12 cellular contexts compared by ENCODE assay signal in the genomic region with DNA sequence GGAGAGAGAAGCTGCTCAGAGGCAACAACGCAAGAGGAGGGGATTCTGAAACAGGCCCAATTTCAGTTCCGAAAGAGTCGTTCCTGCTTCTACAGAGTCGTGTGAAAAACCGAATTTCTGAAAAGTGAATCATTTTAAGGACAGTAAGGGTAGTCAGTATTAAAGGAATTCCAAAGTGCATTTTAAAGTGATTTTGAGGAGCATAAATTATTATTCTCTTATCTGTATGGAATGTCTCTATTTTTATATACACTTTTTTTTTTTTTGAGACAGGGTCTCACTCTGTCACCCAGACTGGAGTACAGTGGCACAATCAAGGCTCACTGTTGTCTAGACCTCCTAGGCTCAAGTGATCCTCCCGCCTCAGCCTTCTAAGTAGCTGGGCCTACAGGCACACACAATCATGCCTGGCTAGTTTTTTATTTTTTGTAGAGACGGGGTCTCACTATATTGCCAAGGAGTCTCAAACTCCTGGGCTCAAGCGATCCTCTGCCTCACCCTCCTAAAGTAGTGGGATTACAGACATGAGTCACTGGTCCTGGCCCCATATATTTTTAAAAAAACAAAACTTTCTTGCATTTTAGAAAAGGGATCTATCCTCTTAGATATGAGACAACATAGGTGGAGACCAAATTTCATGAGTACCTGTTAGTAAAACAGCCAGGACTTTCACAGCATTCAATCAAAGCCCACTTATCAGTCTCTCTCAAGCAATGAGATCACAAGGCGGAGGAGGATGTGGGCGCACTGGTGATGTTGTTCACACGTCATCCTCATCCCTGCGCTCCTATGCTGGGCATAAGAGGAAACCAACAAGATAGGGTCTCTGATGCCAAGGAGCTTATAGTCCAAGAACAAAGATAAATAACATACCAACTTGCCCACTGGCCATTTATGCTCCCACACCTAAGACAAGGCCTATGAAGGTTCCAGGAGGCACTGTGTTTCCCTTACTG. TPM values are rescaled to one million over a fixed set of nuclear protein-coding genes. Genes with fewer than 3 reads are reported as not detected.
DNase-seq lines count a peak whose midpoint lies in the region; ATAC-seq, FAIRE-seq and TF ChIP-seq lines count a peak whose summit lies in the region.
"Had no signal": no experiment of that assay in that cellular context is flagged by ENCODE, and none has a peak within 500 bp of the region (broad histone marks: within the 10 kb centered on the region; RNA-seq: fewer than 3 reads in every experiment).

No MANE protein-coding gene starts in this region.

- H3K27me3 ChIP-seq in CD8-positive, alpha-beta T cell (ENCODE audit: insufficient read depth, low read length): no peaks in the 10 kb centered on the region
- H3K27me3 ChIP-seq: BLaER1 treated with 17β-estradiol and CSF1 and Interleukin-3, amounts not matched to agents 10 nM and 100 nM; vagina had no signal

- no peaks in the 10 kb centered on the region for H3K36me3 ChIP-seq in CD8-positive, alpha-beta T cell (ENCODE audit: insufficient read depth, low read length)

- no peaks in the 10 kb centered on the region for H3K9me3 Mint-ChIP-seq in CD8-positive, alpha-beta T cell
- H3K9me3 Mint-ChIP-seq in T-cell (no peaks in the 10 kb centered on the region), CD14-positive monocyte (peaks cover 0 to 1% (median 0%) of the 10 kb centered on the region in 7 donors)

- POLR2A ChIA-PET in CD8-positive, alpha-beta T cell (lab: Charles Lee): interaction anchor here (0.9 to 1.5 kb wide), 4 partner anchors 14 to 85 kb away, joined by 3 to 10 read pairs (median 6); no protein-coding TSS in a partner anchor
- POLR2A ChIA-PET in T-cell (lab: Charles Lee): interaction anchor here in 1 of 2 donors (0.6 to 1.0 kb wide), 2 partner anchors 13 to 17 kb away, joined by 3 to 5 read pairs; no protein-coding TSS in a partner anchor

- peak; percentile 83 for ATAC-seq in CD8-positive, alpha-beta T cell
- ATAC-seq in T-cell (replicated peaks in 1 of 4): peak; percentile 60 to 95 (median 82)
- peak; percentile 46 for ATAC-seq in omental fat pad (ENCODE audit: low FRiP score)
- ATAC-seq: right cardiac atrium had no signal

- no peak overlapping the region for H3K4me3 Mint-ChIP-seq in CD8-positive, alpha-beta T cell
- peak overlapping the region in 1 of 3 donors; percentile 23 for H3K4me3 Mint-ChIP-seq in T-cell
- H3K4me3 Mint-ChIP-seq in CD14-positive monocyte: no peak overlapping the region

- H3K36me3 Mint-ChIP-seq in CD8-positive, alpha-beta T cell: peaks cover 57% of the 10 kb centered on the region
- H3K36me3 Mint-ChIP-seq in T-cell: peaks cover 44% of the 10 kb centered on the region
- H3K36me3 Mint-ChIP-seq in CD14-positive monocyte: peaks cover 49 to 61% of the 10 kb centered on the region in 2 donors

- TF ChIP-seq CTCF in CD8-positive, alpha-beta T cell (IDR thresholded peaks at IDR 0.05): no peak
- TF ChIP-seq CTCF in omental fat pad (IDR thresholded peaks at IDR 0.05) (no peak), CD14-positive monocyte (IDR thresholded peaks at IDR 0.05) (no peak)

- FAIRE-seq in RCC 7860 (lab: Jason Lieb, UNC): no peak

- no peaks in the 10 kb centered on the region for H3K27me3 Mint-ChIP-seq in CD8-positive, alpha-beta T cell (ENCODE audit: low read depth)
- H3K27me3 Mint-ChIP-seq in T-cell: no peaks in the 10 kb centered on the region
- no peaks in the 10 kb centered on the region for H3K27me3 Mint-ChIP-seq in CD14-positive monocyte (ENCODE audit: low read depth in 3 of 3)

- H3K9me3 ChIP-seq in CD8-positive, alpha-beta T cell (ENCODE audit: low read length): no peaks in the 10 kb centered on the region
- H3K9me3 ChIP-seq: vagina had no signal

- H3K27ac Mint-ChIP-seq in CD8-positive, alpha-beta T cell: peak overlapping the region; percentile 87
- H3K27ac Mint-ChIP-seq in T-cell: peak overlapping the region; percentile 71 to 77
- H3K27ac Mint-ChIP-seq in CD14-positive monocyte: no peak overlapping the region

- H3K4me1 Mint-ChIP-seq in CD8-positive, alpha-beta T cell (ENCODE audit: low read depth): peaks cover 55% of the 10 kb centered on the region
- H3K4me1 Mint-ChIP-seq in T-cell: peaks cover 53 to 56% (median 55%) of the 10 kb centered on the region in 3 donors
- peaks cover 2% of the 10 kb centered on the region for H3K4me1 Mint-ChIP-seq in CD14-positive monocyte

- peak in 5 of 7 experiments; percentile 22 to 82 (median 60) for DNase-seq in CD8-positive, alpha-beta T cell
- DNase-seq in T-cell (peak in 33 of 34 experiments; percentile 12 to 79 (median 53)), omental fat pad (ENCODE audit: low spot score) (no peak), RCC 7860 (ENCODE audit: low spot score) (no peak), iPS-NIHi7 (ENCODE audit: extremely low spot score) (no peak), CD14-positive monocyte (ENCODE audit: low spot score) (no peak), NCI-H1930 (lab: John Stamatoyannopoulos, UW) (no peak)
- peak; percentile 38 for DNase-seq in activated naive CD4-positive, alpha-beta T cell treated with anti-CD3 and anti-CD28 coated beads, Interleukin-2, amount 50 U/mL, for 16 hours
- DNase-seq: NCI-H187 treated with DMSO at 0.1 percent for 48 hours, right cardiac atrium had no signal

- no peak overlapping the region for H3K4me3 ChIP-seq in CD8-positive, alpha-beta T cell (ENCODE audit: low read depth, low read length)
- H3K4me3 ChIP-seq: BLaER1 treated with 17β-estradiol and CSF1 and Interleukin-3, amounts not matched to agents 10 nM and 100 nM; vagina had no signal

- peaks cover 44% of the 10 kb centered on the region for H3K4me1 ChIP-seq in CD8-positive, alpha-beta T cell (ENCODE audit: insufficient read depth, low read length)

- peak overlapping the region; percentile 26 for H3K27ac ChIP-seq in CD8-positive, alpha-beta T cell (ENCODE audit: low read depth, low read length)
- H3K27ac ChIP-seq: BLaER1 treated with 17β-estradiol and CSF1 and Interleukin-3, amounts not matched to agents 10 nM and 100 nM; vagina had no signal

- intact Hi-C loops in CD8-positive, alpha-beta T cell (cut with DNase I, micrococcal nuclease): loop anchor here (1.0 kb wide), 1 partner anchor 16 kb away; no protein-coding TSS in a partner anchor
- intact Hi-C loops in CD14-positive monocyte (cut with micrococcal nuclease): no loop called here

- CTCF ChIA-PET in CD8-positive, alpha-beta T cell (lab: Charles Lee): interaction anchor here (1.0 to 11.5 kb wide), 6 partner anchors 13 to 194 kb away, joined by 3 to 240 read pairs (median 6); partner anchors contain the start of gene HIC1
- CTCF ChIA-PET in T-cell (lab: Charles Lee): interaction anchor here (0.6 to 1.0 kb wide), 3 partner anchors 14 to 86 kb away, joined by 3 to 7 read pairs (median 3); partner anchors contain the start of gene TSR1 (in 1 of the 2)

RNA-seq across cellular contexts. Expression of gene SMG6, which starts 53.2 kb away (rescaled TPM):
- 10 to 100 TPM; 36.1 to 37.8 TPM for total RNA-seq in CD8-positive, alpha-beta T cell
- total RNA-seq in T-cell (10 to 100 TPM; 42.7 to 55.4 (median 45.9) TPM), omental fat pad (10 to 100 TPM; 19.1 to 36.1 (median 25.1) TPM)
- 1 to 10 TPM in 1 of 2 donors, under 1 TPM in 1; 0.67 to 1.1 TPM for polyA plus RNA-seq in CD14-positive monocyte

RNA-seq across cellular contexts. Expression of gene SRR, which starts 53.3 kb away (rescaled TPM):
- total RNA-seq in CD8-positive, alpha-beta T cell: 1 to 10 TPM; 1.8 to 2.9 TPM
- 1 to 10 TPM; 3.5 to 8.8 (median 5.2) TPM for total RNA-seq in T-cell
- 10 to 100 TPM in 1 of 4 donors, 1 to 10 TPM in 3; 5.0 to 14.9 (median 7.2) TPM for total RNA-seq in omental fat pad
- 1 to 10 TPM; 3.7 to 5.7 TPM for polyA plus RNA-seq in CD14-positive monocyte

Comparison
In these comparisons a context has a peak if more than half of its experiments do, and no peak if none do; other contexts are left out.
1. DNase-seq: peak in CD8-positive, alpha-beta T cell (5 of 7), T-cell (33 of 34) and activated naive CD4-positive, alpha-beta T cell treated with anti-CD3 and anti-CD28 coated beads, Interleukin-2, amount 50 U/mL, for 16 hours (single experiment); none in omental fat pad (single experiment), RCC 7860 (single experiment), iPS-NIHi7 (single experiment), CD14-positive monocyte (single experiment) and NCI-H1930 (0 of 2).
2. H3K27ac Mint-ChIP-seq: peak in CD8-positive, alpha-beta T cell (single experiment) and T-cell (2 of 2); none in CD14-positive monocyte (0 of 7).
3. intact Hi-C loops: an anchor here in CD8-positive, alpha-beta T cell (1.0 kb wide); none called in CD14-positive monocyte.
4. Peak in every context shown above with its lines, with median percentiles within 50 percentile points of each other: ATAC-seq.